In genomic region chr11:71129624-71130023, GRCh38 we compare ENCODE assay signal across 15 cellular contexts.
A peak's percentile ranks its signal among the peaks of the same experiment; 100 is the strongest.
DNase-seq lines count a peak whose midpoint lies in the region; ATAC-seq and TF ChIP-seq lines count a peak whose summit lies in the region.
"Had no signal": no experiment of that assay in that cellular context is flagged by ENCODE, and none has a peak within 500 bp of the region (broad histone marks: within the 10 kb centered on the region; RNA-seq: fewer than 3 reads in every experiment).

No MANE protein-coding gene starts in this region.

- no peak for ATAC-seq in natural killer cell treated with Interleukin-12 subunit alpha and Interleukin-12 subunit beta and Interleukin-15 and Interleukin-18, amount 100 ng/mL, for 72 hours
- no peak for ATAC-seq in natural killer cell
- no peak for ATAC-seq in T-cell (replicated peaks in 1 of 4)
- ATAC-seq in GM18502 (IDR thresholded peaks at IDR 0.05; ENCODE audit: poor library complexity, unreplicated experiment): no peak
- ATAC-seq: GM12878 had no signal

- H3K27me3 Mint-ChIP-seq in natural killer cell treated with Interleukin-12 subunit alpha and Interleukin-12 subunit beta and Interleukin-15 and Interleukin-18, amount 100 ng/mL, for 72 hours: peaks cover 0 to 2% of the 10 kb centered on the region in 2 donors
- H3K27me3 Mint-ChIP-seq in natural killer cell (ENCODE audit: low read depth in 2 of 2): no peaks in the 10 kb centered on the region
- peaks cover 6 to 7% of the 10 kb centered on the region in 2 donors for H3K27me3 Mint-ChIP-seq in T-cell

- no peak overlapping the region for H3K27ac Mint-ChIP-seq in natural killer cell treated with Interleukin-12 subunit alpha and Interleukin-12 subunit beta and Interleukin-15 and Interleukin-18, amount 100 ng/mL, for 72 hours
- H3K27ac Mint-ChIP-seq in natural killer cell (no peak overlapping the region), T-cell (no peak overlapping the region)
- H3K27ac Mint-ChIP-seq: activated B cell treated with CpG ODN at 0.5 μM for 24 hours; activated naive CD4-positive, alpha-beta T cell treated with anti-CD3 and anti-CD28 coated beads, Interleukin-2, amount 50 U/mL, for 24 hours had no signal

- peak; percentile 38 for DNase-seq in natural killer cell treated with Interleukin-12 subunit alpha and Interleukin-12 subunit beta and Interleukin-15 and Interleukin-18, amount 100 ng/mL, for 72 hours (ENCODE audit: low spot score)
- DNase-seq in natural killer cell: no peak
- peak; percentile 67 for DNase-seq in RWPE1 (ENCODE audit: low spot score)
- DNase-seq in fibroblast of villous mesenchyme (ENCODE audit: low read depth): peak; percentile 10
- no peak for DNase-seq in T-cell
- no peak for DNase-seq in central memory CD4-positive, alpha-beta T cell
- DNase-seq in NAMALWA (ENCODE audit: low spot score): no peak
- DNase-seq: activated B cell treated with CpG ODN at 0.5 μM for 24 hours; NCI-H187; NK-92 treated with Interleukin-12 subunit alpha and Interleukin-12 subunit beta, amount 100 ng/mL, for 24 hours had no signal

- H3K9me3 Mint-ChIP-seq in natural killer cell treated with Interleukin-12 subunit alpha and Interleukin-12 subunit beta and Interleukin-15 and Interleukin-18, amount 100 ng/mL, for 72 hours: no peaks in the 10 kb centered on the region
- H3K9me3 Mint-ChIP-seq in natural killer cell (no peaks in the 10 kb centered on the region), T-cell (no peaks in the 10 kb centered on the region)
- H3K9me3 Mint-ChIP-seq: activated B cell treated with CpG ODN at 0.5 μM for 24 hours; activated naive CD4-positive, alpha-beta T cell treated with anti-CD3 and anti-CD28 coated beads, Interleukin-2, amount 50 U/mL, for 24 hours; central memory CD8-positive, alpha-beta T cell had no signal

- no peaks in the 10 kb centered on the region for H3K36me3 Mint-ChIP-seq in natural killer cell treated with Interleukin-12 subunit alpha and Interleukin-12 subunit beta and Interleukin-15 and Interleukin-18, amount 100 ng/mL, for 72 hours
- H3K36me3 Mint-ChIP-seq in natural killer cell (no peaks in the 10 kb centered on the region), T-cell (no peaks in the 10 kb centered on the region)
- H3K36me3 Mint-ChIP-seq: activated naive CD4-positive, alpha-beta T cell treated with anti-CD3 and anti-CD28 coated beads, Interleukin-2, amount 50 U/mL, for 24 hours had no signal

- no peak overlapping the region for H3K4me3 ChIP-seq in fibroblast of villous mesenchyme (ENCODE audit: low read depth, low read length)
- H3K4me3 ChIP-seq: GM12878, SK-N-MC had no signal

- H3K4me1 Mint-ChIP-seq in natural killer cell treated with Interleukin-12 subunit alpha and Interleukin-12 subunit beta and Interleukin-15 and Interleukin-18, amount 100 ng/mL, for 72 hours (ENCODE audit: low read depth in 2 of 2): no peaks in the 10 kb centered on the region
- H3K4me1 Mint-ChIP-seq in natural killer cell: no peaks in the 10 kb centered on the region
- H3K4me1 Mint-ChIP-seq in T-cell: no peaks in the 10 kb centered on the region
- H3K4me1 Mint-ChIP-seq: activated B cell treated with CpG ODN at 0.5 μM for 24 hours; activated naive CD4-positive, alpha-beta T cell treated with anti-CD3 and anti-CD28 coated beads, Interleukin-2, amount 50 U/mL, for 24 hours; central memory CD8-positive, alpha-beta T cell had no signal

- H3K4me3 Mint-ChIP-seq in natural killer cell treated with Interleukin-12 subunit alpha and Interleukin-12 subunit beta and Interleukin-15 and Interleukin-18, amount 100 ng/mL, for 72 hours: no peak overlapping the region
- H3K4me3 Mint-ChIP-seq in natural killer cell (no peak overlapping the region), T-cell (no peak overlapping the region)
- H3K4me3 Mint-ChIP-seq: activated B cell treated with CpG ODN at 0.5 μM for 24 hours; activated naive CD4-positive, alpha-beta T cell treated with anti-CD3 and anti-CD28 coated beads, Interleukin-2, amount 50 U/mL, for 24 hours; central memory CD8-positive, alpha-beta T cell had no signal

- POLR2A ChIA-PET in RWPE1 (lab: Yijun Ruan, JAX; ENCODE audit: low non-redundant PET) (no interaction called here), T-cell (lab: Charles Lee) (no interaction called here)

- intact Hi-C loops in natural killer cell (cut with micrococcal nuclease): no loop called here

- CTCF ChIA-PET in RWPE1 (lab: Yijun Ruan, JAX) (interaction anchor here (0.6 kb wide), 1 partner anchor 572 kb away, joined by 3 read pairs; no protein-coding TSS in a partner anchor), T-cell (lab: Charles Lee) (no interaction called here)

- H3K27ac ChIP-seq in RWPE1: peak overlapping the region; percentile 88
- H3K27ac ChIP-seq: SK-N-MC had no signal

- TF ChIP-seq CTCF in natural killer cell (IDR thresholded peaks at IDR 0.05) (no peak), RWPE1 (conservative IDR thresholded peaks at IDR 0.05; ENCODE audit: low read depth) (no peak), fibroblast of villous mesenchyme (IDR thresholded peaks at IDR 0.05; ENCODE audit: insufficient read depth, low read depth, low read length) (no peak)

Comparison
In these comparisons a context has a peak if more than half of its experiments do, and no peak if none do; other contexts are left out.
1. DNase-seq: peak in natural killer cell treated with Interleukin-12 subunit alpha and Interleukin-12 subunit beta and Interleukin-15 and Interleukin-18, amount 100 ng/mL, for 72 hours (single experiment), RWPE1 (single experiment) and fibroblast of villous mesenchyme (single experiment); none in natural killer cell (single experiment), T-cell (0 of 34), central memory CD4-positive, alpha-beta T cell (single experiment) and NAMALWA (single experiment).